Comparison of ENCODE assay signal across 1 cellular context in genomic region chr1:46246548-46247432, GRCh38.
TF ChIP-seq lines count a peak whose summit lies in the region.

No MANE protein-coding gene starts in this region.

TF ChIP-seq in HepG2, 621 proteins besides CTCF, POLR2A, EP300 and RAD21 (continued from another document and continues in another):
- TF ChIP-seq ZGPAT (CRISPR knock-in tag; IDR thresholded peaks at IDR 0.05) = peak; percentile 41; the same call in 1 of the 2 replicates
- 0 out of 2 replicates have a peak, but pooled peaks have one; percentile 35 for TF ChIP-seq ZNF451 (CRISPR knock-in tag; IDR thresholded peaks at IDR 0.05)
- peak; percentile 88 for TF ChIP-seq SP4 (CRISPR knock-in tag; IDR thresholded peaks at IDR 0.05)
- TF ChIP-seq TEAD3 (CRISPR knock-in tag; optimal IDR thresholded peaks at IDR 0.05; ENCODE audit: borderline replicate concordance) = peak; percentile 57
- TF ChIP-seq HMGXB4 (CRISPR knock-in tag; IDR thresholded peaks at IDR 0.05; ENCODE audit: borderline replicate concordance in 1 of 2, low read depth in 1 of 2) = peak in 1 of 2 experiments; percentile 11; a peak in 1 of 4 replicates
- no peak for TF ChIP-seq CENPX (CRISPR knock-in tag; IDR thresholded peaks at IDR 0.05)
- TF ChIP-seq PHF21A (CRISPR knock-in tag; IDR thresholded peaks at IDR 0.05) = 0 out of 2 replicates have a peak, but pooled peaks have one; percentile 15
- 0 out of 2 replicates have a peak, but pooled peaks have one; percentile 11 for TF ChIP-seq ZNF724P (CRISPR knock-in tag; IDR thresholded peaks at IDR 0.05; ENCODE audit: borderline replicate concordance)
- TF ChIP-seq ISL2 (CRISPR knock-in tag; IDR thresholded peaks at IDR 0.05) = peak; percentile 10; the same call in 1 of the 2 replicates
- no peak for TF ChIP-seq GTF3A (CRISPR knock-in tag; conservative IDR thresholded peaks at IDR 0.05)
- no peak for TF ChIP-seq ZNF670 (CRISPR knock-in tag; IDR thresholded peaks at IDR 0.05; ENCODE audit: borderline replicate concordance)
- no peak for TF ChIP-seq NR2F2 (IDR thresholded peaks at IDR 0.05; ENCODE audit: borderline replicate concordance, low read depth)
- peak; percentile 51 for TF ChIP-seq PATZ1 (CRISPR knock-in tag; IDR thresholded peaks at IDR 0.05)
- TF ChIP-seq TCF7L2 (IDR thresholded peaks at IDR 0.05; ENCODE audit: low read depth, low read length) = no peak
- TF ChIP-seq, protein P1, sequence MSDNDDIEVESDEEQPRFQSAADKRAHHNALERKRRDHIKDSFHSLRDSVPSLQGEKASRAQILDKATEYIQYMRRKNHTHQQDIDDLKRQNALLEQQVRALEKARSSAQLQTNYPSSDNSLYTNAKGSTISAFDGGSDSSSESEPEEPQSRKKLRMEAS (IDR thresholded peaks at IDR 0.05) = peak; percentile 87
- TF ChIP-seq GATAD2A (CRISPR knock-in tag; IDR thresholded peaks at IDR 0.05) = peak; percentile 6; the same call in 1 of the 2 replicates
- TF ChIP-seq HMGA1 (CRISPR knock-in tag; conservative IDR thresholded peaks at IDR 0.05) = no peak
- no peak for TF ChIP-seq SRSF4 (IDR thresholded peaks at IDR 0.05; ENCODE audit: low read depth, low read length, poor library complexity, severe bottlenecking)
- peak; percentile 42; the same call in 1 of the 2 replicates for TF ChIP-seq ZFP90 (CRISPR knock-in tag; IDR thresholded peaks at IDR 0.05; ENCODE audit: borderline replicate concordance)
- TF ChIP-seq, protein P2, sequence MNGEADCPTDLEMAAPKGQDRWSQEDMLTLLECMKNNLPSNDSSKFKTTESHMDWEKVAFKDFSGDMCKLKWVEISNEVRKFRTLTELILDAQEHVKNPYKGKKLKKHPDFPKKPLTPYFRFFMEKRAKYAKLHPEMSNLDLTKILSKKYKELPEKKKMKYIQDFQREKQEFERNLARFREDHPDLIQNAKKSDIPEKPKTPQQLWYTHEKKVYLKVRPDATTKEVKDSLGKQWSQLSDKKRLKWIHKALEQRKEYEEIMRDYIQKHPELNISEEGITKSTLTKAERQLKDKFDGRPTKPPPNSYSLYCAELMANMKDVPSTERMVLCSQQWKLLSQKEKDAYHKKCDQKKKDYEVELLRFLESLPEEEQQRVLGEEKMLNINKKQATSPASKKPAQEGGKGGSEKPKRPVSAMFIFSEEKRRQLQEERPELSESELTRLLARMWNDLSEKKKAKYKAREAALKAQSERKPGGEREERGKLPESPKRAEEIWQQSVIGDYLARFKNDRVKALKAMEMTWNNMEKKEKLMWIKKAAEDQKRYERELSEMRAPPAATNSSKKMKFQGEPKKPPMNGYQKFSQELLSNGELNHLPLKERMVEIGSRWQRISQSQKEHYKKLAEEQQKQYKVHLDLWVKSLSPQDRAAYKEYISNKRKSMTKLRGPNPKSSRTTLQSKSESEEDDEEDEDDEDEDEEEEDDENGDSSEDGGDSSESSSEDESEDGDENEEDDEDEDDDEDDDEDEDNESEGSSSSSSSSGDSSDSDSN (CRISPR knock-in tag; IDR thresholded peaks at IDR 0.05) = peak; percentile 16; the same call in 1 of the 2 replicates
- TF ChIP-seq TFDP2 (CRISPR knock-in tag; IDR thresholded peaks at IDR 0.05) = no peak
- TF ChIP-seq NFYC (CRISPR knock-in tag; IDR thresholded peaks at IDR 0.05) = no peak
- TF ChIP-seq ZSCAN22 (CRISPR knock-in tag; IDR thresholded peaks at IDR 0.05) = no peak
- TF ChIP-seq HNRNPH1 (optimal IDR thresholded peaks at IDR 0.05; ENCODE audit: low read depth, low read length) = no peak
- no peak for TF ChIP-seq MTF2 (CRISPR knock-in tag; IDR thresholded peaks at IDR 0.05; ENCODE audit: borderline replicate concordance)
- peak; percentile 60; the same call in 1 of the 2 replicates for TF ChIP-seq AKNA (CRISPR knock-in tag; IDR thresholded peaks at IDR 0.05; ENCODE audit: borderline replicate concordance)
- peak; percentile 5; the same call in 1 of the 2 replicates for TF ChIP-seq ZBTB38 (CRISPR knock-in tag; IDR thresholded peaks at IDR 0.05)
- TF ChIP-seq SMAD9 (CRISPR knock-in tag; IDR thresholded peaks at IDR 0.05) = 0 out of 2 replicates have a peak, but pooled peaks have one; percentile 26
- TF ChIP-seq JARID2 (CRISPR knock-in tag; IDR thresholded peaks at IDR 0.05; ENCODE audit: insufficient replicate concordance) = no peak
- TF ChIP-seq ZNF878 (CRISPR knock-in tag; IDR thresholded peaks at IDR 0.05) = 0 out of 2 replicates have a peak, but pooled peaks have one; percentile 8
- peak; percentile 45; the same call in 1 of the 2 replicates for TF ChIP-seq ZNF747 (CRISPR knock-in tag; IDR thresholded peaks at IDR 0.05; ENCODE audit: borderline replicate concordance)
- TF ChIP-seq ZFX (CRISPR knock-in tag; IDR thresholded peaks at IDR 0.05; ENCODE audit: low read depth) = peak; percentile 84
- TF ChIP-seq TAF1 (CRISPR knock-in tag; IDR thresholded peaks at IDR 0.05) = peak; percentile 39; the same call in 1 of the 2 replicates
- TF ChIP-seq RFXAP (CRISPR knock-in tag; IDR thresholded peaks at IDR 0.05; ENCODE audit: borderline replicate concordance) = no peak
- 0 out of 2 replicates have a peak, but pooled peaks have one; percentile 41 for TF ChIP-seq ZNF274 (CRISPR knock-in tag; IDR thresholded peaks at IDR 0.05)
- no peak for TF ChIP-seq ZNF205 (CRISPR knock-in tag; IDR thresholded peaks at IDR 0.05)
- no peak for TF ChIP-seq SNAI1 (CRISPR knock-in tag; IDR thresholded peaks at IDR 0.05; ENCODE audit: borderline replicate concordance)
- peak; percentile 51 for TF ChIP-seq ZNF781 (CRISPR knock-in tag; IDR thresholded peaks at IDR 0.05; ENCODE audit: borderline replicate concordance, not compliant biosample characterization)
- TF ChIP-seq IRF2 (CRISPR knock-in tag; IDR thresholded peaks at IDR 0.05) = 0 out of 2 replicates have a peak, but pooled peaks have one; percentile 9
- TF ChIP-seq ZKSCAN5 (CRISPR knock-in tag; IDR thresholded peaks at IDR 0.05) = 0 out of 2 replicates have a peak, but pooled peaks have one; percentile 23
- TF ChIP-seq MYC (CRISPR knock-in tag; IDR thresholded peaks at IDR 0.05; ENCODE audit: borderline replicate concordance) = peak; percentile 85
- TF ChIP-seq MEF2D (CRISPR knock-in tag; IDR thresholded peaks at IDR 0.05) = no peak
- TF ChIP-seq ZNF788 (CRISPR knock-in tag; IDR thresholded peaks at IDR 0.05; ENCODE audit: borderline replicate concordance) = peak; percentile 74; the same call in 1 of the 2 replicates
- peak; percentile 72 for TF ChIP-seq PHF8 (CRISPR knock-in tag; IDR thresholded peaks at IDR 0.05)
- 0 out of 2 replicates have a peak, but pooled peaks have one; percentile 37 for TF ChIP-seq ZNF138 (CRISPR knock-in tag; IDR thresholded peaks at IDR 0.05; ENCODE audit: low read depth)
- TF ChIP-seq DDIT3 (CRISPR knock-in tag; IDR thresholded peaks at IDR 0.05) = no peak
- TF ChIP-seq LCORL (IDR thresholded peaks at IDR 0.05) = no peak
- TF ChIP-seq LCORL (CRISPR knock-in tag; IDR thresholded peaks at IDR 0.05) = peak; percentile 76
- TF ChIP-seq DRAP1 (CRISPR knock-in tag; IDR thresholded peaks at IDR 0.05) = peak; percentile 19; the same call in 1 of the 2 replicates
- TF ChIP-seq ZNF317 (CRISPR knock-in tag; IDR thresholded peaks at IDR 0.05) = 0 out of 2 replicates have a peak, but pooled peaks have one; percentile 22
